In the genomic region with DNA sequence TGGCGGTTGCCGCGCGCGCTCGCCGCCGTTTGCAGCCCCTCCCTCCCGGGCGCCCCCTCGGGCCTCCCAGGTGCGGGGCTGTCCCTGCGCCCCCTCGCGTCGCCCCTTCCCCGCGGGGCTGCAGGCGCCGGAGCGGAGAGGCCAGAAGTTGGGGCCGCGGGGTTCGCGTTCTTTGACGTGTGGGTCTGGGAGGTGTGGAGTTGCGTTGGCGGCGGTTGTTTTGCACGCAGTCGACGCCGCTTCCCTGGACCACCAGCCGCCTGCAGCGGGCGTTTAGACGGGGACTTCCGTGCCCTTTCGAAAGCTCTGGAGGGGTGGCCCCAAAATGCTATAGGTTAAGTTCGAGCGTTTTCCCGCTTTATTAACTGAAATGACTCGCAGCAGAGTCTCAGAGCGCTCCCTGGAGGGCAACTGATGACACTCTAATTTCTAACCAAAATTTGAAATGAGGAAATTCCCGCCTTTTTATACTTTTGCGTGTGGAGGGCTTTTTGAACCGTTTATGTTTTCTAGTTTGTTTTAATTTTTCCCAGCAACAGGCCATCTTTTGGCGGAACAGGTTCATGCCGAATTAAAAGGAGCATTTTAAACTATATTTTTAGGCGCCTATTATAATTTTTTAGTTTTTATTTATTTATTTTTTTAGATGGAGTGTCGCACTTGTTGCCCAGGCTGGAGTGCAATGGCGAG, we compare ENCODE assay signal across 8 cellular contexts. TPM values are rescaled to one million over a fixed set of nuclear protein-coding genes. Genes with fewer than 3 reads are reported as not detected.
A peak's percentile ranks its signal among the peaks of the same experiment; 100 is the strongest.
DNase-seq lines count a peak whose midpoint lies in the region; ATAC-seq, FAIRE-seq and TF ChIP-seq lines count a peak whose summit lies in the region.

No MANE protein-coding gene starts in this region.

- no peaks in the 10 kb centered on the region for H3K9me3 Mint-ChIP-seq in activated CD4-positive, alpha-beta T cell treated with anti-CD3 and anti-CD28 coated beads, Interleukin-2, amount 10 ng/mL, durations not matched to agents 24 days and 14 days
- H3K9me3 Mint-ChIP-seq in dendritic cell treated with granulocyte-macrophage colony-stimulating factor and Interleukin-4, amounts not matched to agents 40 ng/mL and 50 ng/mL, for 4 days = no peaks in the 10 kb centered on the region

- peak overlapping the region; percentile 99 for H3K27ac ChIP-seq in BLaER1
- peak overlapping the region; percentile 91 to 93 for H3K27ac ChIP-seq in liver (ENCODE audit: low read depth in 1 of 2, low read length in 2 of 2)

- FAIRE-seq in GM19239 (lab: Jason Lieb, UNC) = peak; percentile 86

- intact Hi-C loops in activated CD4-positive, alpha-beta T cell treated with anti-CD3 and anti-CD28 coated beads, Interleukin-2, amount 10 ng/mL, durations not matched to agents 24 days and 14 days (cut with micrococcal nuclease) = loop anchor here (1.0 to 5.0 kb wide), 6 partner anchors 13 to 226 kb away; a partner anchor contains a TSS
- intact Hi-C loops in dendritic cell treated with granulocyte-macrophage colony-stimulating factor and Interleukin-4, amounts not matched to agents 40 ng/mL and 50 ng/mL, for 4 days (cut with micrococcal nuclease) = loop anchor here (1.0 kb wide), 1 partner anchor 91 kb away; no protein-coding TSS in a partner anchor

- H3K4me3 Mint-ChIP-seq in activated CD4-positive, alpha-beta T cell treated with anti-CD3 and anti-CD28 coated beads, Interleukin-2, amount 10 ng/mL, durations not matched to agents 24 days and 14 days = peak overlapping the region; percentile 92
- peak overlapping the region; percentile 92 for H3K4me3 Mint-ChIP-seq in dendritic cell treated with granulocyte-macrophage colony-stimulating factor and Interleukin-4, amounts not matched to agents 40 ng/mL and 50 ng/mL, for 4 days

- H3K4me3 ChIP-seq in BLaER1 (peak overlapping the region; percentile 96), liver (ENCODE audit: low read depth in 1 of 3, low read length in 3 of 3) (peak overlapping the region; percentile 75 to 99 (median 88))

- H3K4me1 ChIP-seq in BLaER1 = peaks cover 52% of the 10 kb centered on the region
- H3K4me1 ChIP-seq in liver (ENCODE audit: control insufficient read depth in 4 of 4, insufficient read depth in 4 of 4, low read length in 3 of 4) = peaks cover 7 to 30% (median 15%) of the 10 kb centered on the region in 4 donors

- H3K36me3 Mint-ChIP-seq in activated CD4-positive, alpha-beta T cell treated with anti-CD3 and anti-CD28 coated beads, Interleukin-2, amount 10 ng/mL, durations not matched to agents 24 days and 14 days (ENCODE audit: low read depth) = peaks cover 42% of the 10 kb centered on the region
- H3K36me3 Mint-ChIP-seq in dendritic cell treated with granulocyte-macrophage colony-stimulating factor and Interleukin-4, amounts not matched to agents 40 ng/mL and 50 ng/mL, for 4 days (ENCODE audit: low read depth) = peaks cover 33% of the 10 kb centered on the region

- H4K20me1 ChIP-seq in BLaER1 = peaks cover 49% of the 10 kb centered on the region

- H3K9me3 ChIP-seq in BLaER1 (no peaks in the 10 kb centered on the region), liver (ENCODE audit: control insufficient read depth in 4 of 4, low read length in 3 of 4) (no peaks in the 10 kb centered on the region)

- H3K9ac ChIP-seq in BLaER1 = peak overlapping the region; percentile 100
- peak overlapping the region; percentile 27 to 94 for H3K9ac ChIP-seq in liver (ENCODE audit: low read depth in 1 of 2, low read length in 2 of 2)

- ATAC-seq in HG03460 (IDR thresholded peaks at IDR 0.05; ENCODE audit: unreplicated experiment) = peak; percentile 64

- DNase-seq in GM19239 (ENCODE audit: insufficient read length, low spot score) (peak; percentile 50), NCI-H524 treated with DMSO at 0.1 percent for 48 hours (lab: John Stamatoyannopoulos, UW) (peak; percentile 34)
- DNase-seq in activated CD4-positive, alpha-beta T cell treated with anti-CD3 and anti-CD28 coated beads, Interleukin-2, amount 10 ng/mL, durations not matched to agents 24 days and 14 days = peak; percentile 95
- peak; percentile 68 to 81 for DNase-seq in stimulated activated CD4-positive, alpha-beta T cell treated with anti-CD3 and anti-CD28 coated beads, Interleukin-4, amount 100 ng/mL, for 4 hours

- H3K4me2 ChIP-seq in BLaER1 = peak overlapping the region; percentile 85

- peaks cover 8% of the 10 kb centered on the region; the same call in 1 of the 2 replicates for H3K36me3 ChIP-seq in BLaER1
- no peaks in the 10 kb centered on the region for H3K36me3 ChIP-seq in liver (ENCODE audit: control insufficient read depth in 4 of 4, insufficient read depth in 3 of 4, low read depth in 1 of 4, low read length in 3 of 4)

- WGBS in liver = under 1% methylated on average over 52 of the region's 52 CpGs

- peaks cover 30% of the 10 kb centered on the region for H3K4me1 Mint-ChIP-seq in activated CD4-positive, alpha-beta T cell treated with anti-CD3 and anti-CD28 coated beads, Interleukin-2, amount 10 ng/mL, durations not matched to agents 24 days and 14 days
- H3K4me1 Mint-ChIP-seq in dendritic cell treated with granulocyte-macrophage colony-stimulating factor and Interleukin-4, amounts not matched to agents 40 ng/mL and 50 ng/mL, for 4 days (ENCODE audit: low read depth) = peaks cover 33% of the 10 kb centered on the region

- no peaks in the 10 kb centered on the region for H3K27me3 ChIP-seq in BLaER1
- H3K27me3 ChIP-seq in liver (ENCODE audit: control insufficient read depth in 4 of 4, insufficient read depth in 4 of 4, low read length in 3 of 4) = no peaks in the 10 kb centered on the region

- H3K27me3 Mint-ChIP-seq in activated CD4-positive, alpha-beta T cell treated with anti-CD3 and anti-CD28 coated beads, Interleukin-2, amount 10 ng/mL, durations not matched to agents 24 days and 14 days = no peaks in the 10 kb centered on the region
- H3K27me3 Mint-ChIP-seq in dendritic cell treated with granulocyte-macrophage colony-stimulating factor and Interleukin-4, amounts not matched to agents 40 ng/mL and 50 ng/mL, for 4 days = no peaks in the 10 kb centered on the region

- TF ChIP-seq RAD21 in liver (IDR thresholded peaks at IDR 0.05) = peak; percentile 83 to 93

- H3K27ac Mint-ChIP-seq in activated CD4-positive, alpha-beta T cell treated with anti-CD3 and anti-CD28 coated beads, Interleukin-2, amount 10 ng/mL, durations not matched to agents 24 days and 14 days = peak overlapping the region; percentile 97
- H3K27ac Mint-ChIP-seq in dendritic cell treated with granulocyte-macrophage colony-stimulating factor and Interleukin-4, amounts not matched to agents 40 ng/mL and 50 ng/mL, for 4 days = peak overlapping the region; percentile 98

- peak; percentile 76 for TF ChIP-seq CTCF in liver (IDR thresholded peaks at IDR 0.05; ENCODE audit: low read depth, low read length, missing input control)

TF ChIP-seq in liver, 16 proteins besides CTCF, POLR2A, EP300 and RAD21:
- TF ChIP-seq NR2F2 (IDR thresholded peaks at IDR 0.05) (no peak), YY1 (IDR thresholded peaks at IDR 0.05) (peak; percentile 26), FOXA2 (IDR thresholded peaks at IDR 0.05) (no peak), RXRA (IDR thresholded peaks at IDR 0.05) (peak in 1 of 2 donors; percentile 13), SP1 (IDR thresholded peaks at IDR 0.05) (peak; percentile 18), HNF4A (conservative IDR thresholded peaks at IDR 0.05) (peak; percentile 8 to 12)
- TF ChIP-seq, protein P1, sequence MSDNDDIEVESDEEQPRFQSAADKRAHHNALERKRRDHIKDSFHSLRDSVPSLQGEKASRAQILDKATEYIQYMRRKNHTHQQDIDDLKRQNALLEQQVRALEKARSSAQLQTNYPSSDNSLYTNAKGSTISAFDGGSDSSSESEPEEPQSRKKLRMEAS (IDR thresholded peaks at IDR 0.05) = no peak

RNA-seq across cellular contexts. Expression of a gene that starts 0.9 kb away (rescaled TPM):
- 326 and 353 TPM in 2 replicates for total RNA-seq in activated CD4-positive, alpha-beta T cell treated with anti-CD3 and anti-CD28 coated beads, Interleukin-2, amount 10 ng/mL, durations not matched to agents 24 days and 14 days
- 100 to 1,000 TPM in 1 of 2 donors, 10 to 100 TPM in 1; 74.7 to 175 TPM for total RNA-seq in liver
- 10 to 100 TPM; 10.9 to 13.1 TPM for polyA plus RNA-seq in liver

Comparison
In these comparisons a context has a peak if more than half of its experiments do, and no peak if none do; other contexts are left out.
1. Peak in every context shown above with its lines: DNase-seq, ATAC-seq, H3K4me3 ChIP-seq and H3K27ac ChIP-seq.
2. DNase-seq: peak in every context shown above with its lines; median percentile 95 in activated CD4-positive, alpha-beta T cell treated with anti-CD3 and anti-CD28 coated beads, Interleukin-2, amount 10 ng/mL, durations not matched to agents 24 days and 14 days; 74 in stimulated activated CD4-positive, alpha-beta T cell treated with anti-CD3 and anti-CD28 coated beads, Interleukin-4, amount 100 ng/mL, for 4 hours; 50 in GM19239; 34 in NCI-H524 treated with DMSO at 0.1 percent for 48 hours.